ENCODE assay signal across 7 cellular contexts in genomic region chr4:52657630-52658501, GRCh38. TPM values are rescaled to one million over a fixed set of nuclear protein-coding genes. Genes with fewer than 3 reads are reported as not detected.
DNase-seq lines count a peak whose midpoint lies in the region; ATAC-seq and TF ChIP-seq lines count a peak whose summit lies in the region.

No MANE protein-coding gene starts in this region.

- H3K4me3 ChIP-seq in effector memory CD4-positive, alpha-beta T cell (ENCODE audit: insufficient read depth, low read depth, low read length, poor library complexity, severe bottlenecking): no peak overlapping the region
- H3K4me3 ChIP-seq in mucosa of descending colon: peak overlapping the region; percentile 83

- peaks cover 12% of the 10 kb centered on the region for H3K4me1 ChIP-seq in effector memory CD4-positive, alpha-beta T cell (ENCODE audit: control insufficient read depth, insufficient read depth, low read length, poor library complexity, severe bottlenecking)
- H3K4me1 ChIP-seq in mucosa of descending colon (ENCODE audit: low read depth): peaks cover 18% of the 10 kb centered on the region

- no peak for ATAC-seq in mucosa of descending colon

- in situ Hi-C loops in GM13976 (cut with MboI; ENCODE audit: low sequenced_read_pairs, unreplicated experiment): loop anchor here (25.0 kb wide), 1 partner anchor 329 kb away; no protein-coding TSS in a partner anchor

- H3K36me3 ChIP-seq in effector memory CD4-positive, alpha-beta T cell (ENCODE audit: control insufficient read depth, insufficient read depth, low read length): no peaks in the 10 kb centered on the region
- no peaks in the 10 kb centered on the region for H3K36me3 ChIP-seq in mucosa of descending colon (ENCODE audit: low read depth)

- H3K9me3 ChIP-seq in effector memory CD4-positive, alpha-beta T cell (ENCODE audit: control insufficient read depth, low read length): no peaks in the 10 kb centered on the region
- H3K9me3 ChIP-seq in mucosa of descending colon: peaks cover under 1% of the 10 kb centered on the region

- intact Hi-C loops in mucosa of descending colon (cut with DNase I, micrococcal nuclease): no loop called here

- H3K27me3 ChIP-seq in effector memory CD4-positive, alpha-beta T cell (replicated peaks; ENCODE audit: control insufficient read depth, insufficient read depth, low read length, poor library complexity, severe bottlenecking): no peaks in the 10 kb centered on the region

- DNase-seq in GM13976 (ENCODE audit: low spot score) (peak; percentile 27), OCI-M1 (lab: John Stamatoyannopoulos, UW) (peak; percentile 21), mucosa of descending colon (peak in 2 of 3 donors; percentile 18 to 51), HuH-7.5 (ENCODE audit: low spot score) (no peak), NCI-H1092 (lab: John Stamatoyannopoulos, UW) (no peak), GM20000 (ENCODE audit: low spot score) (no peak)
- no peak for DNase-seq in effector memory CD4-positive, alpha-beta T cell

- TF ChIP-seq CTCF in GM13976 (IDR thresholded peaks at IDR 0.05; ENCODE audit: borderline replicate concordance, control extremely low read depth, extremely low read depth, insufficient read depth, missing control alignments) (no peak), mucosa of descending colon (IDR thresholded peaks at IDR 0.05) (no peak), GM20000 (IDR thresholded peaks at IDR 0.05; ENCODE audit: extremely low read depth, missing control alignments) (no peak)

- H3K27ac ChIP-seq in effector memory CD4-positive, alpha-beta T cell (ENCODE audit: insufficient read depth, low read length, poor library complexity, severe bottlenecking): peak overlapping the region; percentile 61

RNA-seq across cellular contexts. Expression of gene USP46, which starts 1.2 kb away (rescaled TPM):
- 10 to 100 TPM; 12.5 to 18.2 (median 14.8) TPM for total RNA-seq in mucosa of descending colon

Comparison
In these comparisons a context has a peak if more than half of its experiments do, and no peak if none do; other contexts are left out.
1. DNase-seq: peak in GM13976 (single experiment), OCI-M1 (single experiment) and mucosa of descending colon (2 of 3); none in effector memory CD4-positive, alpha-beta T cell (0 of 3), HuH-7.5 (single experiment), NCI-H1092 (single experiment) and GM20000 (single experiment).